ENCODE assay signal across 11 cellular contexts in genomic region chr1:42013881-42014470, GRCh38.
DNase-seq lines count a peak whose midpoint lies in the region; TF ChIP-seq lines count a peak whose summit lies in the region.
"Had no signal": no experiment of that assay in that cellular context is flagged by ENCODE, and none has a peak within 500 bp of the region (broad histone marks: within the 10 kb centered on the region; RNA-seq: fewer than 3 reads in every experiment).

No MANE protein-coding gene starts in this region.

- in situ Hi-C loops in transverse colon (cut with MboI; ENCODE audit: low pct_ligation_motif_present in 1 of 4, low pct_unique_long_range_greater_than_20kb in 1 of 4, low sequenced_read_pairs in 3 of 4) = no loop called here

- H3K27me3 Mint-ChIP-seq in T-helper 1 cell treated with Interleukin-12 subunit alpha and Interleukin-12 subunit beta and Interleukin-4 antibody, amounts not matched to agents 30 μg/mL and 1 μg/mL, for 36 hours (ENCODE audit: low read depth) = peaks cover 3% of the 10 kb centered on the region
- peaks cover 59% of the 10 kb centered on the region for H3K27me3 Mint-ChIP-seq in osteocyte (ENCODE audit: unreplicated experiment)

- no peaks in the 10 kb centered on the region for H3K36me3 ChIP-seq in transverse colon

- peaks cover 4% of the 10 kb centered on the region for H3K36me3 Mint-ChIP-seq in T-helper 1 cell treated with Interleukin-12 subunit alpha and Interleukin-12 subunit beta and Interleukin-4 antibody, amounts not matched to agents 30 μg/mL and 1 μg/mL, for 36 hours (ENCODE audit: low read depth)
- H3K36me3 Mint-ChIP-seq in osteocyte (ENCODE audit: unreplicated experiment) = no peaks in the 10 kb centered on the region

- TF ChIP-seq CTCF in choroid plexus epithelial cell (conservative IDR thresholded peaks at IDR 0.05; ENCODE audit: low read depth, low read length) (no peak), osteocyte (IDR thresholded peaks at IDR 0.05) (no peak), transverse colon (IDR thresholded peaks at IDR 0.05) (no peak)

- H3K27me3 ChIP-seq in transverse colon = no peaks in the 10 kb centered on the region

- peaks cover 0 to 6% of the 10 kb centered on the region in 2 donors for H3K9me3 ChIP-seq in transverse colon

- peaks cover 22% of the 10 kb centered on the region for H3K4me1 Mint-ChIP-seq in T-helper 1 cell treated with Interleukin-12 subunit alpha and Interleukin-12 subunit beta and Interleukin-4 antibody, amounts not matched to agents 30 μg/mL and 1 μg/mL, for 36 hours (ENCODE audit: low read depth)
- H3K4me1 Mint-ChIP-seq in osteocyte (ENCODE audit: unreplicated experiment) = no peaks in the 10 kb centered on the region

- peaks cover 12% of the 10 kb centered on the region for H3K9me3 Mint-ChIP-seq in T-helper 1 cell treated with Interleukin-12 subunit alpha and Interleukin-12 subunit beta and Interleukin-4 antibody, amounts not matched to agents 30 μg/mL and 1 μg/mL, for 36 hours
- no peaks in the 10 kb centered on the region for H3K9me3 Mint-ChIP-seq in osteocyte (ENCODE audit: unreplicated experiment)

- peak overlapping the region; percentile 28 for H3K27ac Mint-ChIP-seq in T-helper 1 cell treated with Interleukin-12 subunit alpha and Interleukin-12 subunit beta and Interleukin-4 antibody, amounts not matched to agents 30 μg/mL and 1 μg/mL, for 36 hours
- H3K27ac Mint-ChIP-seq in osteocyte (ENCODE audit: unreplicated experiment) = no peak overlapping the region

- TF ChIP-seq EP300 in transverse colon (IDR thresholded peaks at IDR 0.05; ENCODE audit: low read depth) = no peak

- WGBS in transverse colon (ENCODE audit: low coverage in 1 of 2), 2 donors = 72 to 74% methylated on average over 7 of the region's 7 CpGs

- H3K4me3 Mint-ChIP-seq in T-helper 1 cell treated with Interleukin-12 subunit alpha and Interleukin-12 subunit beta and Interleukin-4 antibody, amounts not matched to agents 30 μg/mL and 1 μg/mL, for 36 hours = peak overlapping the region; percentile 35
- no peak overlapping the region for H3K4me3 Mint-ChIP-seq in osteocyte (ENCODE audit: unreplicated experiment)

- intact Hi-C loops in transverse colon (cut with DNase I; ENCODE audit: low total_unique reads) = no loop called here

- no peak for DNase-seq in T-helper 1 cell
- DNase-seq in Kasumi-1 (lab: John Stamatoyannopoulos, UW) = peak; percentile 33 to 45
- DNase-seq in choroid plexus epithelial cell (ENCODE audit: low read depth) = peak; percentile 35
- peak; percentile 46 for DNase-seq in osteocyte (ENCODE audit: extremely low spot score, unreplicated experiment)
- DNase-seq in SW480 (ENCODE audit: low spot score) = no peak
- DNase-seq in transverse colon = no peak
- DNase-seq in mucosa of gallbladder (ENCODE audit: low spot score) = no peak
- DNase-seq: activated naive CD4-positive, alpha-beta T cell; NCI-H1092; stimulated activated CD4-positive, alpha-beta T cell treated with anti-CD3 and anti-CD28 coated beads, Interleukin-4, amount 100 ng/mL, for 1 hour had no signal

- H3K4me1 ChIP-seq in transverse colon = peaks cover 0 to 13% (median 5%) of the 10 kb centered on the region in 4 donors

- H3K27ac ChIP-seq in transverse colon = no peak overlapping the region

- TF ChIP-seq POLR2A in transverse colon (IDR thresholded peaks at IDR 0.05) = no peak

- H3K4me3 ChIP-seq in choroid plexus epithelial cell (ENCODE audit: low read depth, low read length) = no peak overlapping the region
- H3K4me3 ChIP-seq in transverse colon = no peak overlapping the region

Comparison
In these comparisons a context has a peak if more than half of its experiments do, and no peak if none do; other contexts are left out.
1. DNase-seq: peak in Kasumi-1 (2 of 2), choroid plexus epithelial cell (single experiment) and osteocyte (single experiment); none in T-helper 1 cell (0 of 5), SW480 (single experiment), transverse colon (single experiment) and mucosa of gallbladder (single experiment).